ENCODE assay signal across 1 cellular context in the genomic region with DNA sequence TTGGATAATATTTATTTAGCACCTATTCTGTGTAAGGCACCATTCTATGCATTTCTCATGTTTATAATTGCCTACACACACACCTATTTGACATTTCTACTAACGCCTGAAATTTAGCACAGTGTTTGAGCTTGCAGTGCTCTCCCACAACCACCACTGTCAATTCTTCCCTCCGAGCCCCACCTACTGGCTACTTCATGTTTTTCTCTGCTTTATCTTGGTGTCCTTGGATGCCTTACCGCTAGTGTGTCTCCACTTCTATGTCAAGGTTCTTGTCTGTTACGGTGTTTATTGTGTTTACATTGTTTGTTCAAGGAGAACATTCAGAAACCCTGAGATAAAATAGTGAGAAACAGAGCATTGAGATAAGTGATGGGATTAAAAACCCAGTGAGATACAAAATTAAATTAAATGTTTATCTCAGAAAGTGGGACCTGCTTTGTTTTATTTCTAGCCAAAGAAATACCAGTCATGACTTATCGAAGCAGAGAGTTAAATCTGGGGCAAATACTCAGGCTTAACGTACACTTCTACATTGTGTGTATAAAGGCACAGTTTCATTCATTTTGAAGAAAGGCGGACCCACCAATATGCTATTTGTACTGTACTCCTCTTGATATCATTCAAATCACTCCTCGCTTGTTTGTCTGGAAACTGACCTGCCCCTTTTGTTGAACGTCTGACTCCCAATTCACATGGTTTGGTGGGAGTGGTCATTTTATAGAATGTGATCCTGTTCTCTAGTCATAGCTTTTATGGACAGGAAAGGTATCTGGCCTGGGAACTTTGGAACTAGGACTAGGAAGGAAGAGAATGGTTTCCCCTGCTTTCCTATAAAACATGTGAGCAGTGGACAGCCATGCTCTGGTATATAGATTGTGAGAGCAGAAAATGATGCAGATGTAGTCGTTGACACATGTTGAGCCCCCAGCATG.
TF ChIP-seq lines count a peak whose summit lies in the region.

No MANE protein-coding gene starts in this region.

TF ChIP-seq in HepG2, 621 proteins besides CTCF, POLR2A, EP300 and RAD21 (continued from another document):
- TF ChIP-seq THRA (CRISPR knock-in tag; IDR thresholded peaks at IDR 0.05; ENCODE audit: borderline replicate concordance) (peak; percentile 65; the same call in 1 of the 2 replicates), BCL3 (CRISPR knock-in tag; IDR thresholded peaks at IDR 0.05) (no peak), ARNT2 (CRISPR knock-in tag; IDR thresholded peaks at IDR 0.05; ENCODE audit: low read depth) (no peak)
